ENCODE assay signal across 32 cellular contexts in genomic region chr15:69657626-69658025, GRCh38.
"Had no signal": no experiment of that assay in that cellular context is flagged by ENCODE, and none has a peak within 500 bp of the region (broad histone marks: within the 10 kb centered on the region; RNA-seq: fewer than 3 reads in every experiment).

No MANE protein-coding gene starts in this region.

- DNase-seq: activated B cell treated with CpG ODN at 0.5 μM for 24 hours; activated CD4-positive, alpha-beta T cell treated with anti-CD3 and anti-CD28 coated beads for 48 hours; activated CD4-positive, alpha-beta T cell treated with anti-CD3 and anti-CD28 coated beads, Interleukin-2, amount 50 U/mL, for 1 hour; activated CD4-positive, alpha-beta T cell treated with anti-CD3 and anti-CD28 coated beads, Interleukin-2, amount 50 U/mL, for 48 hours; activated CD8-positive, alpha-beta memory T cell treated with anti-CD3 and anti-CD28 coated beads, Interleukin-2, amount 10 ng/mL, durations not matched to agents 7 days and 5 days; activated CD8-positive, alpha-beta memory T cell treated with anti-CD3 and anti-CD28 coated beads, Interleukin-2, amount 50 U/mL, for 48 hours; activated CD8-positive, alpha-beta T cell treated with anti-CD3 and anti-CD28 coated beads for 36 hours; activated gamma-delta T cell; activated naive CD4-positive, alpha-beta T cell; activated naive CD4-positive, alpha-beta T cell treated with anti-CD3 and anti-CD28 coated beads, Interleukin-2, amount 10 ng/mL, durations not matched to agents 7 days and 5 days; activated naive CD8-positive, alpha-beta T cell treated with anti-CD3 and anti-CD28 coated beads, Interleukin-2, amount 10 ng/mL, durations not matched to agents 7 days and 5 days; activated T-cell treated with anti-CD3 and anti-CD28 coated beads for 4 hours; activated T-cell treated with anti-CD3 and anti-CD28 coated beads, Interleukin-2, amount 50 U/mL, for 24 hours; activated T-cell treated with anti-CD3 and anti-CD28 coated beads, Interleukin-2, amount 50 U/mL, for 72 hours; caudate nucleus; effector CD8-positive, alpha-beta T cell; foreskin fibroblast; SW 1271; T-cell; T1000; WERI-Rb-1 had no signal

- H3K9me3 ChIP-seq: ascending aorta, breast epithelium had no signal

- H3K4me3 Mint-ChIP-seq: activated B cell treated with CpG ODN at 0.5 μM for 24 hours; activated CD8-positive, alpha-beta memory T cell treated with anti-CD3 and anti-CD28 coated beads, Interleukin-2, amount 10 ng/mL, durations not matched to agents 7 days and 5 days; activated CD8-positive, alpha-beta T cell treated with anti-CD3 and anti-CD28 coated beads for 36 hours; activated naive CD4-positive, alpha-beta T cell treated with anti-CD3 and anti-CD28 coated beads, Interleukin-2, amount 10 ng/mL, durations not matched to agents 7 days and 5 days; activated naive CD8-positive, alpha-beta T cell treated with anti-CD3 and anti-CD28 coated beads, Interleukin-2, amount 10 ng/mL, durations not matched to agents 7 days and 5 days; activated T-cell treated with anti-CD3 and anti-CD28 coated beads, Interleukin-2, amount 50 U/mL, for 24 hours; activated T-cell treated with anti-CD3 and anti-CD28 coated beads, Interleukin-2, amount 50 U/mL, for 72 hours; brain; T-cell; T-helper 1 cell treated with Interleukin-12 subunit alpha and Interleukin-12 subunit beta and Interleukin-4 antibody, amounts not matched to agents 30 μg/mL and 1 μg/mL, for 36 hours; T-helper 2 cell treated with Interferon-gamma antibody and Interleukin-4, amounts not matched to agents 5 μg/mL and 100 μg/mL, for 36 hours had no signal

- H3K27me3 ChIP-seq: ascending aorta, breast epithelium had no signal

- H3K27ac ChIP-seq: ascending aorta, breast epithelium, WERI-Rb-1 had no signal

- FAIRE-seq: colon, endometrium, frontal cortex had no signal

- H3K36me3 Mint-ChIP-seq: activated CD8-positive, alpha-beta memory T cell treated with anti-CD3 and anti-CD28 coated beads, Interleukin-2, amount 10 ng/mL, durations not matched to agents 7 days and 5 days; activated naive CD4-positive, alpha-beta T cell treated with anti-CD3 and anti-CD28 coated beads, Interleukin-2, amount 10 ng/mL, durations not matched to agents 7 days and 5 days; activated naive CD4-positive, alpha-beta T cell treated with anti-CD3 and anti-CD28 coated beads, Interleukin-2, amount 50 U/mL, for 72 hours; brain; T-cell had no signal

- H3K4me1 Mint-ChIP-seq: activated B cell treated with CpG ODN at 0.5 μM for 24 hours; activated CD8-positive, alpha-beta memory T cell treated with anti-CD3 and anti-CD28 coated beads, Interleukin-2, amount 10 ng/mL, durations not matched to agents 7 days and 5 days; activated naive CD4-positive, alpha-beta T cell treated with anti-CD3 and anti-CD28 coated beads, Interleukin-2, amount 10 ng/mL, durations not matched to agents 7 days and 5 days; activated naive CD8-positive, alpha-beta T cell treated with anti-CD3 and anti-CD28 coated beads, Interleukin-2, amount 10 ng/mL, durations not matched to agents 7 days and 5 days; brain had no signal

- H3K9me3 Mint-ChIP-seq: activated B cell treated with CpG ODN at 0.5 μM for 24 hours; activated CD8-positive, alpha-beta T cell treated with anti-CD3 and anti-CD28 coated beads for 36 hours; activated naive CD4-positive, alpha-beta T cell treated with anti-CD3 and anti-CD28 coated beads, Interleukin-2, amount 50 U/mL, for 72 hours; activated T-cell treated with anti-CD3 and anti-CD28 coated beads, Interleukin-2, amount 50 U/mL, for 24 hours; activated T-cell treated with anti-CD3 and anti-CD28 coated beads, Interleukin-2, amount 50 U/mL, for 72 hours; brain; T-cell; T-helper 1 cell treated with Interleukin-12 subunit alpha and Interleukin-12 subunit beta and Interleukin-4 antibody, amounts not matched to agents 30 μg/mL and 1 μg/mL, for 36 hours; T-helper 2 cell treated with Interferon-gamma antibody and Interleukin-4, amounts not matched to agents 5 μg/mL and 100 μg/mL, for 36 hours had no signal

- H3K4me3 ChIP-seq: ascending aorta, breast epithelium had no signal

- H3K4me1 ChIP-seq: ascending aorta, breast epithelium had no signal

- ATAC-seq: activated CD4-positive, CD25-positive, alpha-beta regulatory T cell treated with anti-CD3 and anti-CD28 coated beads, Interleukin-2, amount 50 U/mL, for 24 hours; activated CD8-positive, alpha-beta memory T cell treated with anti-CD3 and anti-CD28 coated beads, Interleukin-2, amount 10 ng/mL, durations not matched to agents 7 days and 5 days; activated CD8-positive, alpha-beta T cell treated with anti-CD3 and anti-CD28 coated beads for 36 hours; activated naive CD4-positive, alpha-beta T cell treated with anti-CD3 and anti-CD28 coated beads, Interleukin-2, amount 50 U/mL, for 72 hours; activated T-cell treated with anti-CD3 and anti-CD28 coated beads, Interleukin-2, amount 50 U/mL, for 72 hours; esophagus mucosa; T-cell had no signal

- H3K27ac Mint-ChIP-seq: activated B cell treated with CpG ODN at 0.5 μM for 24 hours; activated CD8-positive, alpha-beta memory T cell treated with anti-CD3 and anti-CD28 coated beads, Interleukin-2, amount 10 ng/mL, durations not matched to agents 7 days and 5 days; activated CD8-positive, alpha-beta T cell treated with anti-CD3 and anti-CD28 coated beads for 36 hours; activated naive CD4-positive, alpha-beta T cell treated with anti-CD3 and anti-CD28 coated beads, Interleukin-2, amount 10 ng/mL, durations not matched to agents 7 days and 5 days; activated naive CD4-positive, alpha-beta T cell treated with anti-CD3 and anti-CD28 coated beads, Interleukin-2, amount 50 U/mL, for 72 hours; activated naive CD8-positive, alpha-beta T cell treated with anti-CD3 and anti-CD28 coated beads, Interleukin-2, amount 10 ng/mL, durations not matched to agents 7 days and 5 days; activated T-cell treated with anti-CD3 and anti-CD28 coated beads, Interleukin-2, amount 50 U/mL, for 24 hours; activated T-cell treated with anti-CD3 and anti-CD28 coated beads, Interleukin-2, amount 50 U/mL, for 72 hours; brain; T-cell; T-helper 1 cell treated with Interleukin-12 subunit alpha and Interleukin-12 subunit beta and Interleukin-4 antibody, amounts not matched to agents 30 μg/mL and 1 μg/mL, for 36 hours; T-helper 2 cell treated with Interferon-gamma antibody and Interleukin-4, amounts not matched to agents 5 μg/mL and 100 μg/mL, for 36 hours had no signal

- H3K36me3 ChIP-seq: ascending aorta, breast epithelium, WERI-Rb-1 had no signal

- H3K27me3 Mint-ChIP-seq: activated T-cell treated with anti-CD3 and anti-CD28 coated beads, Interleukin-2, amount 50 U/mL, for 24 hours had no signal
